1 cellular context compared by ENCODE assay signal in the genomic region with DNA sequence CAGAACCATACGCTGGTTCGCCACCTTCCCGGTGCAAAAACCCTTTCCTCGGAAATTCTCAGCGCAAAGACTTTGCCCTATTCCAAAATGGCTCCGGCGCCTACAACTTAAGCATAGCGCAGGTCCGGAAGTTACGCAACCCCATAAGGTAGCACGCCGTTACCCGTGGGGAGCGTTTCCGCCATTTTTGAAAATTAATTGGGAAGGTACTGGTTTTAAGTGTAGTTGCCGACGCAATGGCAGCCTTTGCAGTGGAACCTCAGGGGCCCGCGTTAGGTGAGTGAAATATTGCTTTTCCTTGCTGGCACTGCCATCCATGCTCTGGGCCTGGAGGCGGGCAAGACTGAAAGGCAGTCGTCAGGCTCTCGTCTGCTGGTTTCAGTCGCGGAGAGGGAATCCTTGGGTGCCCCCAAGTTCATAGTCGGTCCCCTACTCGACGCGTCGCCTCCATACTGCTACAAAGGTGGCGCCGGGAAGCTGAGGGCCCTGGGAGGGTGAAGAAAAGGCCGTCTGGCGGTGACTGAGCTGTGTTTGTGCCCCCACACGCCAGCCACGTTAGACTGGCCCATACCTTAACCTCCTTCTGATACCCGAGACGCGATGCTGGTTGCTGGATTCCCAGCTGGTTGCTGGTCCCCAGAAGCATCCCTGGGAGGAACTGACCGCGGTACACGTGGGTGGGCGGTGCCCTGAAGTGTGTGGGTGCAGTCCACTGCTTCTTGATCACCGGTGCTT.
TF ChIP-seq lines count a peak whose summit lies in the region.

A gene with protein sequence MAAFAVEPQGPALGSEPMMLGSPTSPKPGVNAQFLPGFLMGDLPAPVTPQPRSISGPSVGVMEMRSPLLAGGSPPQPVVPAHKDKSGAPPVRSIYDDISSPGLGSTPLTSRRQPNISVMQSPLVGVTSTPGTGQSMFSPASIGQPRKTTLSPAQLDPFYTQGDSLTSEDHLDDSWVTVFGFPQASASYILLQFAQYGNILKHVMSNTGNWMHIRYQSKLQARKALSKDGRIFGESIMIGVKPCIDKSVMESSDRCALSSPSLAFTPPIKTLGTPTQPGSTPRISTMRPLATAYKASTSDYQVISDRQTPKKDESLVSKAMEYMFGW (plus strand): TSS at position 222 of the 735 bp plus-strand sequence. CDS start 15 bp downstream, at position 237.

TF ChIP-seq in K562, 482 proteins besides CTCF, POLR2A, EP300 and RAD21 (continued from another document and continues in another):
- TF ChIP-seq SRSF1 (IDR thresholded peaks at IDR 0.05; ENCODE audit: low read depth, low read length) (no peak), ZNF12 (CRISPR knock-in tag; IDR thresholded peaks at IDR 0.05) (peak; percentile 85), ZNF316 (IDR thresholded peaks at IDR 0.05) (no peak), DNMT1 (IDR thresholded peaks at IDR 0.05) (no peak), FOXK2 (conservative IDR thresholded peaks at IDR 0.05 in 1 of 2, IDR thresholded peaks at IDR 0.05 in 1 of 2; ENCODE audit: low read depth in 2 of 2) (peak in 1 of 2 experiments; percentile 30; a peak in 1 of 4 replicates), NR2C2 (CRISPR knock-in tag; IDR thresholded peaks at IDR 0.05) (peak; percentile 56), NR2C2 (tag; IDR thresholded peaks at IDR 0.05) (peak; percentile 79), KLF1 (tag; IDR thresholded peaks at IDR 0.05) (peak; percentile 80), ZNF224 (CRISPR knock-in tag; IDR thresholded peaks at IDR 0.05) (no peak), CSDE1 (IDR thresholded peaks at IDR 0.05) (peak in 1 of 2 experiments; percentile 16; a peak in 1 of 4 replicates), POLR2H (tag; IDR thresholded peaks at IDR 0.05; ENCODE audit: low read depth) (peak; percentile 83), ELF4 (CRISPR knock-in tag; IDR thresholded peaks at IDR 0.05) (no peak), KDM5B (IDR thresholded peaks at IDR 0.05; ENCODE audit: insufficient replicate concordance, low read depth, low read length) (peak; percentile 87), HDAC8 (tag; IDR thresholded peaks at IDR 0.05) (peak; percentile 62; the same call in 1 of the 2 replicates), TBP (optimal IDR thresholded peaks at IDR 0.05; ENCODE audit: low read depth, low read length) (peak; percentile 88), ARNT (IDR thresholded peaks at IDR 0.05) (no peak), ZFP30 (CRISPR knock-in tag; IDR thresholded peaks at IDR 0.05; ENCODE audit: borderline replicate concordance) (no peak), ZNF764 (CRISPR knock-in tag; IDR thresholded peaks at IDR 0.05; ENCODE audit: low read depth) (no peak), PHF21A (IDR thresholded peaks at IDR 0.05; ENCODE audit: borderline replicate concordance, low read depth) (no peak), MBD2 (IDR thresholded peaks at IDR 0.05; ENCODE audit: borderline replicate concordance, low read depth) (peak; percentile 62; the same call in 1 of the 2 replicates), ZSCAN32 (CRISPR knock-in tag; IDR thresholded peaks at IDR 0.05) (no peak), HOXB6 (CRISPR knock-in tag; IDR thresholded peaks at IDR 0.05; ENCODE audit: borderline replicate concordance) (no peak), NFXL1 (CRISPR knock-in tag; IDR thresholded peaks at IDR 0.05) (no peak), MIER1 (IDR thresholded peaks at IDR 0.05; ENCODE audit: low read depth) (no peak; the same call in 1 of the 2 replicates), SMARCA5 (IDR thresholded peaks at IDR 0.05) (no peak), PCBP2 (IDR thresholded peaks at IDR 0.05; ENCODE audit: low read depth, low read length, poor library complexity, severe bottlenecking) (no peak), CBX8 (IDR thresholded peaks at IDR 0.05; ENCODE audit: borderline replicate concordance, extremely low read depth, low read depth, low read length, poor library complexity, severe bottlenecking) (no peak), ZNF561 (CRISPR knock-in tag; conservative IDR thresholded peaks at IDR 0.05) (no peak), ZNF274 (IDR thresholded peaks at IDR 0.05; ENCODE audit: borderline replicate concordance, low read depth, low read length) (no peak), ARID2 (IDR thresholded peaks at IDR 0.05) (no peak), FOXK1 (CRISPR knock-in tag; IDR thresholded peaks at IDR 0.05; ENCODE audit: borderline replicate concordance) (peak; percentile 91; the same call in 1 of the 2 replicates)
- TF ChIP-seq, protein P1, sequence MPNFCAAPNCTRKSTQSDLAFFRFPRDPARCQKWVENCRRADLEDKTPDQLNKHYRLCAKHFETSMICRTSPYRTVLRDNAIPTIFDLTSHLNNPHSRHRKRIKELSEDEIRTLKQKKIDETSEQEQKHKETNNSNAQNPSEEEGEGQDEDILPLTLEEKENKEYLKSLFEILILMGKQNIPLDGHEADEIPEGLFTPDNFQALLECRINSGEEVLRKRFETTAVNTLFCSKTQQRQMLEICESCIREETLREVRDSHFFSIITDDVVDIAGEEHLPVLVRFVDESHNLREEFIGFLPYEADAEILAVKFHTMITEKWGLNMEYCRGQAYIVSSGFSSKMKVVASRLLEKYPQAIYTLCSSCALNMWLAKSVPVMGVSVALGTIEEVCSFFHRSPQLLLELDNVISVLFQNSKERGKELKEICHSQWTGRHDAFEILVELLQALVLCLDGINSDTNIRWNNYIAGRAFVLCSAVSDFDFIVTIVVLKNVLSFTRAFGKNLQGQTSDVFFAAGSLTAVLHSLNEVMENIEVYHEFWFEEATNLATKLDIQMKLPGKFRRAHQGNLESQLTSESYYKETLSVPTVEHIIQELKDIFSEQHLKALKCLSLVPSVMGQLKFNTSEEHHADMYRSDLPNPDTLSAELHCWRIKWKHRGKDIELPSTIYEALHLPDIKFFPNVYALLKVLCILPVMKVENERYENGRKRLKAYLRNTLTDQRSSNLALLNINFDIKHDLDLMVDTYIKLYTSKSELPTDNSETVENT (CRISPR knock-in tag; IDR thresholded peaks at IDR 0.05), result no peak
- TF ChIP-seq, protein P2, sequence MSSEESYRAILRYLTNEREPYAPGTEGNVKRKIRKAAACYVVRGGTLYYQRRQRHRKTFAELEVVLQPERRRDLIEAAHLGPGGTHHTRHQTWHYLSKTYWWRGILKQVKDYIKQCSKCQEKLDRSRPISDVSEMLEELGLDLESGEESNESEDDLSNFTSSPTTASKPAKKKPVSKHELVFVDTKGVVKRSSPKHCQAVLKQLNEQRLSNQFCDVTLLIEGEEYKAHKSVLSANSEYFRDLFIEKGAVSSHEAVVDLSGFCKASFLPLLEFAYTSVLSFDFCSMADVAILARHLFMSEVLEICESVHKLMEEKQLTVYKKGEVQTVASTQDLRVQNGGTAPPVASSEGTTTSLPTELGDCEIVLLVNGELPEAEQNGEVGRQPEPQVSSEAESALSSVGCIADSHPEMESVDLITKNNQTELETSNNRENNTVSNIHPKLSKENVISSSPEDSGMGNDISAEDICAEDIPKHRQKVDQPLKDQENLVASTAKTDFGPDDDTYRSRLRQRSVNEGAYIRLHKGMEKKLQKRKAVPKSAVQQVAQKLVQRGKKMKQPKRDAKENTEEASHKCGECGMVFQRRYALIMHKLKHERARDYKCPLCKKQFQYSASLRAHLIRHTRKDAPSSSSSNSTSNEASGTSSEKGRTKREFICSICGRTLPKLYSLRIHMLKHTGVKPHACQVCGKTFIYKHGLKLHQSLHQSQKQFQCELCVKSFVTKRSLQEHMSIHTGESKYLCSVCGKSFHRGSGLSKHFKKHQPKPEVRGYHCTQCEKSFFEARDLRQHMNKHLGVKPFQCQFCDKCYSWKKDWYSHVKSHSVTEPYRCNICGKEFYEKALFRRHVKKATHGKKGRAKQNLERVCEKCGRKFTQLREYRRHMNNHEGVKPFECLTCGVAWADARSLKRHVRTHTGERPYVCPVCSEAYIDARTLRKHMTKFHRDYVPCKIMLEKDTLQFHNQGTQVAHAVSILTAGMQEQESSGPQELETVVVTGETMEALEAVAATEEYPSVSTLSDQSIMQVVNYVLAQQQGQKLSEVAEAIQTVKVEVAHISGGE (CRISPR knock-in tag; IDR thresholded peaks at IDR 0.05), result peak in 1 of 3 experiments; percentile 57; a peak in 1 of 6 replicates
- TF ChIP-seq, protein P3, sequence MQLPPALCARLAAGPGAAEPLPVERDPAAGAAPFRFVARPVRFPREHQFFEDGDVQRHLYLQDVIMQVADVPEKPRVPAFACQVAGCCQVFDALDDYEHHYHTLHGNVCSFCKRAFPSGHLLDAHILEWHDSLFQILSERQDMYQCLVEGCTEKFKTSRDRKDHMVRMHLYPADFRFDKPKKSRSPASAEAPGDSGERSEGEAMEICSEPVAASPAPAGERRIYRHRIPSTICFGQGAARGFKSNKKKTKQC (CRISPR knock-in tag; IDR thresholded peaks at IDR 0.05), result peak; percentile 74
- TF ChIP-seq, protein P4, sequence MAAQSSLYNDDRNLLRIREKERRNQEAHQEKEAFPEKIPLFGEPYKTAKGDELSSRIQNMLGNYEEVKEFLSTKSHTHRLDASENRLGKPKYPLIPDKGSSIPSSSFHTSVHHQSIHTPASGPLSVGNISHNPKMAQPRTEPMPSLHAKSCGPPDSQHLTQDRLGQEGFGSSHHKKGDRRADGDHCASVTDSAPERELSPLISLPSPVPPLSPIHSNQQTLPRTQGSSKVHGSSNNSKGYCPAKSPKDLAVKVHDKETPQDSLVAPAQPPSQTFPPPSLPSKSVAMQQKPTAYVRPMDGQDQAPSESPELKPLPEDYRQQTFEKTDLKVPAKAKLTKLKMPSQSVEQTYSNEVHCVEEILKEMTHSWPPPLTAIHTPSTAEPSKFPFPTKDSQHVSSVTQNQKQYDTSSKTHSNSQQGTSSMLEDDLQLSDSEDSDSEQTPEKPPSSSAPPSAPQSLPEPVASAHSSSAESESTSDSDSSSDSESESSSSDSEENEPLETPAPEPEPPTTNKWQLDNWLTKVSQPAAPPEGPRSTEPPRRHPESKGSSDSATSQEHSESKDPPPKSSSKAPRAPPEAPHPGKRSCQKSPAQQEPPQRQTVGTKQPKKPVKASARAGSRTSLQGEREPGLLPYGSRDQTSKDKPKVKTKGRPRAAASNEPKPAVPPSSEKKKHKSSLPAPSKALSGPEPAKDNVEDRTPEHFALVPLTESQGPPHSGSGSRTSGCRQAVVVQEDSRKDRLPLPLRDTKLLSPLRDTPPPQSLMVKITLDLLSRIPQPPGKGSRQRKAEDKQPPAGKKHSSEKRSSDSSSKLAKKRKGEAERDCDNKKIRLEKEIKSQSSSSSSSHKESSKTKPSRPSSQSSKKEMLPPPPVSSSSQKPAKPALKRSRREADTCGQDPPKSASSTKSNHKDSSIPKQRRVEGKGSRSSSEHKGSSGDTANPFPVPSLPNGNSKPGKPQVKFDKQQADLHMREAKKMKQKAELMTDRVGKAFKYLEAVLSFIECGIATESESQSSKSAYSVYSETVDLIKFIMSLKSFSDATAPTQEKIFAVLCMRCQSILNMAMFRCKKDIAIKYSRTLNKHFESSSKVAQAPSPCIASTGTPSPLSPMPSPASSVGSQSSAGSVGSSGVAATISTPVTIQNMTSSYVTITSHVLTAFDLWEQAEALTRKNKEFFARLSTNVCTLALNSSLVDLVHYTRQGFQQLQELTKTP (IDR thresholded peaks at IDR 0.05; ENCODE audit: low read depth in 1 of 2, partially characterized antibody in 2 of 2), result peak in 1 of 2 experiments; percentile 31
- TF ChIP-seq, protein P5, sequence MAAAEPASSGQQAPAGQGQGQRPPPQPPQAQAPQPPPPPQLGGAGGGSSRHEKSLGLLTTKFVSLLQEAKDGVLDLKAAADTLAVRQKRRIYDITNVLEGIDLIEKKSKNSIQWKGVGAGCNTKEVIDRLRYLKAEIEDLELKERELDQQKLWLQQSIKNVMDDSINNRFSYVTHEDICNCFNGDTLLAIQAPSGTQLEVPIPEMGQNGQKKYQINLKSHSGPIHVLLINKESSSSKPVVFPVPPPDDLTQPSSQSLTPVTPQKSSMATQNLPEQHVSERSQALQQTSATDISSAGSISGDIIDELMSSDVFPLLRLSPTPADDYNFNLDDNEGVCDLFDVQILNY (CRISPR knock-in tag; IDR thresholded peaks at IDR 0.05), result no peak
- TF ChIP-seq, protein P6, sequence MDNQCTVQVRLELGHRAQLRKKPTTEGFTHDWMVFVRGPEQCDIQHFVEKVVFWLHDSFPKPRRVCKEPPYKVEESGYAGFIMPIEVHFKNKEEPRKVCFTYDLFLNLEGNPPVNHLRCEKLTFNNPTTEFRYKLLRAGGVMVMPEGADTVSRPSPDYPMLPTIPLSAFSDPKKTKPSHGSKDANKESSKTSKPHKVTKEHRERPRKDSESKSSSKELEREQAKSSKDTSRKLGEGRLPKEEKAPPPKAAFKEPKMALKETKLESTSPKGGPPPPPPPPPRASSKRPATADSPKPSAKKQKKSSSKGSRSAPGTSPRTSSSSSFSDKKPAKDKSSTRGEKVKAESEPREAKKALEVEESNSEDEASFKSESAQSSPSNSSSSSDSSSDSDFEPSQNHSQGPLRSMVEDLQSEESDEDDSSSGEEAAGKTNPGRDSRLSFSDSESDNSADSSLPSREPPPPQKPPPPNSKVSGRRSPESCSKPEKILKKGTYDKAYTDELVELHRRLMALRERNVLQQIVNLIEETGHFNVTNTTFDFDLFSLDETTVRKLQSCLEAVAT (IDR thresholded peaks at IDR 0.05), result peak in 1 of 2 experiments; percentile 40; a peak in 1 of 4 replicates
- TF ChIP-seq, protein P7, sequence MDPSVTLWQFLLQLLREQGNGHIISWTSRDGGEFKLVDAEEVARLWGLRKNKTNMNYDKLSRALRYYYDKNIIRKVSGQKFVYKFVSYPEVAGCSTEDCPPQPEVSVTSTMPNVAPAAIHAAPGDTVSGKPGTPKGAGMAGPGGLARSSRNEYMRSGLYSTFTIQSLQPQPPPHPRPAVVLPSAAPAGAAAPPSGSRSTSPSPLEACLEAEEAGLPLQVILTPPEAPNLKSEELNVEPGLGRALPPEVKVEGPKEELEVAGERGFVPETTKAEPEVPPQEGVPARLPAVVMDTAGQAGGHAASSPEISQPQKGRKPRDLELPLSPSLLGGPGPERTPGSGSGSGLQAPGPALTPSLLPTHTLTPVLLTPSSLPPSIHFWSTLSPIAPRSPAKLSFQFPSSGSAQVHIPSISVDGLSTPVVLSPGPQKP (CRISPR knock-in tag; IDR thresholded peaks at IDR 0.05), result no peak
- TF ChIP-seq, protein P8, sequence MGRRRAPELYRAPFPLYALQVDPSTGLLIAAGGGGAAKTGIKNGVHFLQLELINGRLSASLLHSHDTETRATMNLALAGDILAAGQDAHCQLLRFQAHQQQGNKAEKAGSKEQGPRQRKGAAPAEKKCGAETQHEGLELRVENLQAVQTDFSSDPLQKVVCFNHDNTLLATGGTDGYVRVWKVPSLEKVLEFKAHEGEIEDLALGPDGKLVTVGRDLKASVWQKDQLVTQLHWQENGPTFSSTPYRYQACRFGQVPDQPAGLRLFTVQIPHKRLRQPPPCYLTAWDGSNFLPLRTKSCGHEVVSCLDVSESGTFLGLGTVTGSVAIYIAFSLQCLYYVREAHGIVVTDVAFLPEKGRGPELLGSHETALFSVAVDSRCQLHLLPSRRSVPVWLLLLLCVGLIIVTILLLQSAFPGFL (CRISPR knock-in tag; IDR thresholded peaks at IDR 0.05), result 0 out of 2 replicates have a peak, but pooled peaks have one; percentile 77
- TF ChIP-seq, protein P9, sequence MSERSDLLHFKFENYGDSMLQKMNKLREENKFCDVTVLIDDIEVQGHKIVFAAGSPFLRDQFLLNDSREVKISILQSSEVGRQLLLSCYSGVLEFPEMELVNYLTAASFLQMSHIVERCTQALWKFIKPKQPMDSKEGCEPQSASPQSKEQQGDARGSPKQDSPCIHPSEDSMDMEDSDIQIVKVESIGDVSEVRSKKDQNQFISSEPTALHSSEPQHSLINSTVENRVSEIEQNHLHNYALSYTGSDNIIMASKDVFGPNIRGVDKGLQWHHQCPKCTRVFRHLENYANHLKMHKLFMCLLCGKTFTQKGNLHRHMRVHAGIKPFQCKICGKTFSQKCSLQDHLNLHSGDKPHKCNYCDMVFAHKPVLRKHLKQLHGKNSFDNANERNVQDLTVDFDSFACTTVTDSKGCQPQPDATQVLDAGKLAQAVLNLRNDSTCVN (CRISPR knock-in tag; IDR thresholded peaks at IDR 0.05), result no peak
